In the genomic region with DNA sequence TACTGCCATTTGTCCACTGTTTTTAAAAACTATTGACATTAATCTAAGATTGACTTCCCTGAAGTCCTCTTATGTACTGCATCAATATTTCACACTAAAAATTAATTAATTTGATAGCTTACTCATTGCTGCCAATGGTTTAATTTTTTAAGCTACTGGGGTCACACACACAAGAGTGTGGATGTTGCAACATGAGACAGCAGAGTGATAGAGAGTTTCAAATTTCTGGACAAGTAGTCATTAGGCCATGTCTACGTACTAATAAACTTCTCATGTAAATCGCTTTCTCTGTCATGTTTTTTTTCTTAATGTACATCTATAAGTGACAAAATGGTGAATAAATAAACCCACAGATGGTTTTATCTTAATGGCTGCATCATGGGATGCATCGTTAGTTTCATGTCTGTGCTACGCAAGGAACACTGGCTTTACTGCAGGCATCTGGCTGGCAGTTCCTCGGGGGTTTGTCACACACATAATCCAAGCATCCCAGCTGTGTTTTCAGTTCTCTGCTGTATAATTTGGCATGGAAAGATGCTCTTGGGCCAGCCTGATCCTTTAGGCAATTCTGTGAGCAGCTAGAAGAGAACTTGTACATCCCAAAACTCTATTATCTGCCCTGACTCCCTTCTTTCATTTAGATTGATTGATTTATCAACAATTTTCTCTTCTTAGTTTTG, we compare ENCODE assay signal across 29 cellular contexts. TPM values are rescaled to one million over a fixed set of nuclear protein-coding genes. Genes with fewer than 3 reads are reported as not detected.
"Had no signal": no experiment of that assay in that cellular context is flagged by ENCODE, and none has a peak within 500 bp of the region (broad histone marks: within the 10 kb centered on the region; RNA-seq: fewer than 3 reads in every experiment).

No MANE protein-coding gene starts in this region.

- H3K4me2 ChIP-seq: hepatocyte had no signal

- DNase-seq: activated CD4-positive, alpha-beta T cell treated with anti-CD3 and anti-CD28 coated beads, Interleukin-2, amount 50 U/mL, for 4 hours; activated CD8-positive, alpha-beta memory T cell treated with anti-CD3 and anti-CD28 coated beads for 24 hours; activated CD8-positive, alpha-beta memory T cell treated with anti-CD3 and anti-CD28 coated beads, Interleukin-2, amount 50 U/mL, for 4 hours; activated T-cell treated with anti-CD3 and anti-CD28 coated beads, Interleukin-2, amount 50 U/mL, for 24 hours; adrenal gland; brain microvascular endothelial cell; central memory CD4-positive, alpha-beta T cell; dermis blood vessel endothelial cell; effector CD8-positive, alpha-beta T cell; erythroblast; foreskin keratinocyte; immature natural killer cell; midbrain; natural killer cell; ovary; small intestine; stimulated activated CD4-positive, alpha-beta T cell treated with anti-CD3 and anti-CD28 coated beads, Interleukin-2, amount 100 ng/mL, for 24 hours; stimulated activated naive CD8-positive, alpha-beta T cell treated with anti-CD3 and anti-CD28 coated beads, Interleukin-15, amount 100 ng/mL, for 72 hours; T1000; tibial artery had no signal

- H3K79me2 ChIP-seq: hepatocyte had no signal

- H3K27ac ChIP-seq: adrenal gland, ascending aorta, brain microvascular endothelial cell, foreskin keratinocyte, hepatocyte, neutrophil, ovary, tibial artery had no signal

- H3K4me1 ChIP-seq: adrenal gland, ascending aorta, foreskin keratinocyte, tibial artery had no signal

- FAIRE-seq: small intestine had no signal

- H3K9me3 ChIP-seq: adrenal gland, ascending aorta, neutrophil, ovary, tibial artery had no signal

- H2AFZ ChIP-seq: hepatocyte had no signal

- H3K27ac Mint-ChIP-seq: activated naive CD8-positive, alpha-beta T cell; activated T-cell treated with anti-CD3 and anti-CD28 coated beads, Interleukin-2, amount 50 U/mL, for 24 hours; activated T-helper 17 cell treated with anti-CD3 and anti-CD28 coated beads, Interleukin-2, amount 50 U/mL, for 72 hours; immature natural killer cell; natural killer cell; stimulated activated effector memory CD8-positive, alpha-beta T cell treated with anti-CD3 and anti-CD28 coated beads, Interleukin-12 subunit alpha, Interleukin-12 subunit beta, amount 100 ng/mL, for 72 hours; stimulated activated naive CD8-positive, alpha-beta T cell treated with anti-CD3 and anti-CD28 coated beads, Interleukin-15, amount 100 ng/mL, for 72 hours; WTC11 had no signal

- H3K4me3 ChIP-seq: adrenal gland, ascending aorta, hepatocyte, ovary, tibial artery had no signal

- H3K27me3 Mint-ChIP-seq: activated naive CD8-positive, alpha-beta T cell; activated T-cell treated with anti-CD3 and anti-CD28 coated beads, Interleukin-2, amount 50 U/mL, for 24 hours; activated T-helper 17 cell treated with anti-CD3 and anti-CD28 coated beads, Interleukin-2, amount 50 U/mL, for 72 hours; stimulated activated naive CD8-positive, alpha-beta T cell treated with anti-CD3 and anti-CD28 coated beads, Interleukin-15, amount 100 ng/mL, for 72 hours had no signal

- ATAC-seq: activated T-helper 17 cell treated with anti-CD3 and anti-CD28 coated beads, Interleukin-2, amount 50 U/mL, for 72 hours; foreskin keratinocyte; natural killer cell; sciatic nerve; stimulated activated effector memory CD8-positive, alpha-beta T cell treated with anti-CD3 and anti-CD28 coated beads, Interleukin-12 subunit alpha, Interleukin-12 subunit beta, amount 100 ng/mL, for 72 hours; stimulated activated naive CD8-positive, alpha-beta T cell treated with anti-CD3 and anti-CD28 coated beads, Interleukin-15, amount 100 ng/mL, for 72 hours; WTC11 had no signal

- H3K9me3 Mint-ChIP-seq: activated T-helper 17 cell treated with anti-CD3 and anti-CD28 coated beads, Interleukin-2, amount 50 U/mL, for 72 hours; natural killer cell; stimulated activated effector memory CD8-positive, alpha-beta T cell treated with anti-CD3 and anti-CD28 coated beads, Interleukin-12 subunit alpha, Interleukin-12 subunit beta, amount 100 ng/mL, for 72 hours; stimulated activated naive CD8-positive, alpha-beta T cell treated with anti-CD3 and anti-CD28 coated beads, Interleukin-15, amount 100 ng/mL, for 72 hours; WTC11 had no signal

- H3K36me3 Mint-ChIP-seq: activated naive CD8-positive, alpha-beta T cell; immature natural killer cell; natural killer cell; stimulated activated effector memory CD8-positive, alpha-beta T cell treated with anti-CD3 and anti-CD28 coated beads, Interleukin-12 subunit alpha, Interleukin-12 subunit beta, amount 100 ng/mL, for 72 hours; WTC11 had no signal

- H3K36me3 ChIP-seq: adrenal gland, ascending aorta, brain microvascular endothelial cell, neutrophil, ovary, tibial artery had no signal

- H3K4me1 Mint-ChIP-seq: activated T-helper 17 cell treated with anti-CD3 and anti-CD28 coated beads, Interleukin-2, amount 50 U/mL, for 72 hours; immature natural killer cell; natural killer cell; stimulated activated effector memory CD8-positive, alpha-beta T cell treated with anti-CD3 and anti-CD28 coated beads, Interleukin-12 subunit alpha, Interleukin-12 subunit beta, amount 100 ng/mL, for 72 hours; stimulated activated naive CD8-positive, alpha-beta T cell treated with anti-CD3 and anti-CD28 coated beads, Interleukin-15, amount 100 ng/mL, for 72 hours; WTC11 had no signal

- H3K27me3 ChIP-seq: adrenal gland, ascending aorta, brain microvascular endothelial cell, foreskin keratinocyte, hepatocyte, neutrophil, ovary, tibial artery had no signal

- H3K4me3 Mint-ChIP-seq: activated naive CD8-positive, alpha-beta T cell; activated T-cell treated with anti-CD3 and anti-CD28 coated beads, Interleukin-2, amount 50 U/mL, for 24 hours; activated T-helper 17 cell treated with anti-CD3 and anti-CD28 coated beads, Interleukin-2, amount 50 U/mL, for 72 hours; immature natural killer cell; natural killer cell; stimulated activated effector memory CD8-positive, alpha-beta T cell treated with anti-CD3 and anti-CD28 coated beads, Interleukin-12 subunit alpha, Interleukin-12 subunit beta, amount 100 ng/mL, for 72 hours; stimulated activated naive CD8-positive, alpha-beta T cell treated with anti-CD3 and anti-CD28 coated beads, Interleukin-15, amount 100 ng/mL, for 72 hours; WTC11 had no signal

RNA-seq across cellular contexts. Expression of a gene that starts 16.4 kb away (rescaled TPM):
- total RNA-seq: ascending aorta, dermis blood vessel endothelial cell, liver had no signal
